In genomic region chr6:105763866-105764265, GRCh38 we compare ENCODE assay signal across 33 cellular contexts.
"Had no signal": no experiment of that assay in that cellular context is flagged by ENCODE, and none has a peak within 500 bp of the region (broad histone marks: within the 10 kb centered on the region; RNA-seq: fewer than 3 reads in every experiment).

No MANE protein-coding gene starts in this region.

- H3K27ac Mint-ChIP-seq: activated CD8-positive, alpha-beta T cell treated with anti-CD3 and anti-CD28 coated beads for 36 hours; activated naive CD4-positive, alpha-beta T cell treated with anti-CD3 and anti-CD28 coated beads, Interleukin-2, amount 50 U/mL, for 24 hours; activated naive CD8-positive, alpha-beta T cell treated with anti-CD3 and anti-CD28 coated beads, Interleukin-2, amount 50 U/mL, for 24 hours; activated T-helper 17 cell treated with anti-CD3 and anti-CD28 coated beads, Interleukin-2, amount 50 U/mL, for 72 hours; naive B cell; stimulated activated naive B cell treated with anti-CD40 and anti-IgM and Interleukin-4, amounts not matched to agents 10 μg/mL and 1 μg/mL and 100 μg/mL, for 72 hours; T-helper 17 cell had no signal

- H3K9me3 Mint-ChIP-seq: activated CD8-positive, alpha-beta T cell treated with anti-CD3 and anti-CD28 coated beads for 36 hours; activated naive CD4-positive, alpha-beta T cell treated with anti-CD3 and anti-CD28 coated beads, Interleukin-2, amount 50 U/mL, for 24 hours; activated naive CD8-positive, alpha-beta T cell treated with anti-CD3 and anti-CD28 coated beads, Interleukin-2, amount 50 U/mL, for 24 hours; activated T-cell treated with anti-CD3 and anti-CD28 coated beads, Interleukin-2, amount 50 U/mL, for 4 hours; naive B cell; nephron progenitor cell had no signal

- H3K36me3 Mint-ChIP-seq: activated naive CD4-positive, alpha-beta T cell treated with anti-CD3 and anti-CD28 coated beads, Interleukin-2, amount 50 U/mL, for 24 hours; naive B cell; stimulated activated naive B cell treated with anti-CD40 and anti-IgM and Interleukin-4, amounts not matched to agents 10 μg/mL and 1 μg/mL and 100 μg/mL, for 72 hours had no signal

- H3K4me1 ChIP-seq: left lung, prostate gland, upper lobe of left lung had no signal

- H3K4me3 ChIP-seq: colonic mucosa, heart right ventricle, left lung, lung, mucosa of descending colon, pancreas, prostate gland, stomach, thyroid gland, upper lobe of left lung, vagina had no signal

- H3K9me3 ChIP-seq: colonic mucosa, heart right ventricle, left lung, mucosa of descending colon, neutrophil, pancreas, prostate gland, stomach, thyroid gland, upper lobe of left lung, vagina had no signal

- H3K4me3 Mint-ChIP-seq: activated CD8-positive, alpha-beta T cell treated with anti-CD3 and anti-CD28 coated beads for 36 hours; activated naive CD4-positive, alpha-beta T cell treated with anti-CD3 and anti-CD28 coated beads, Interleukin-2, amount 50 U/mL, for 24 hours; activated naive CD8-positive, alpha-beta T cell treated with anti-CD3 and anti-CD28 coated beads, Interleukin-2, amount 50 U/mL, for 24 hours; activated T-cell treated with anti-CD3 and anti-CD28 coated beads, Interleukin-2, amount 50 U/mL, for 4 hours; activated T-helper 17 cell treated with anti-CD3 and anti-CD28 coated beads, Interleukin-2, amount 50 U/mL, for 72 hours; naive B cell; nephron progenitor cell; stimulated activated naive B cell treated with anti-CD40 and anti-IgM and Interleukin-4, amounts not matched to agents 10 μg/mL and 1 μg/mL and 100 μg/mL, for 72 hours; T-helper 17 cell had no signal

- H3K27ac ChIP-seq: colonic mucosa, heart right ventricle, left lung, neutrophil, pancreas, prostate gland, stomach, thyroid gland, upper lobe of left lung, vagina had no signal

- H3K4me1 Mint-ChIP-seq: activated naive CD4-positive, alpha-beta T cell treated with anti-CD3 and anti-CD28 coated beads, Interleukin-2, amount 50 U/mL, for 24 hours; activated naive CD8-positive, alpha-beta T cell treated with anti-CD3 and anti-CD28 coated beads, Interleukin-2, amount 50 U/mL, for 24 hours; naive B cell; stimulated activated naive B cell treated with anti-CD40 and anti-IgM and Interleukin-4, amounts not matched to agents 10 μg/mL and 1 μg/mL and 100 μg/mL, for 72 hours; T-helper 17 cell had no signal

- H3K36me3 ChIP-seq: colonic mucosa, heart right ventricle, left lung, neutrophil, pancreas, prostate gland, stomach, thyroid gland, upper lobe of left lung, vagina had no signal

- DNase-seq: activated CD4-positive, alpha-beta T cell treated with anti-CD3 and anti-CD28 coated beads for 1 hour; activated CD4-positive, alpha-beta T cell treated with anti-CD3 and anti-CD28 coated beads, Interleukin-2, amount 50 U/mL, for 1 hour; activated CD8-positive, alpha-beta T cell treated with anti-CD3 and anti-CD28 coated beads for 36 hours; activated gamma-delta T cell treated with Interleukin-2 at 50 U/mL for 16 hours; activated naive CD8-positive, alpha-beta T cell treated with anti-CD3 and anti-CD28 coated beads, Interleukin-2, amount 50 U/mL, for 24 hours; activated T-cell treated with anti-CD3 and anti-CD28 coated beads, Interleukin-2, amount 50 U/mL, for 4 hours; amygdala; colonic mucosa; effector CD8-positive, alpha-beta T cell; foreskin melanocyte; heart right ventricle; left lung; mucosa of descending colon; naive B cell; nephron progenitor cell; pancreas; retina; small intestine; stimulated activated CD4-positive, alpha-beta T cell treated with anti-CD3 and anti-CD28 coated beads, Interleukin-1b, Interleukin-23, amount 100 ng/mL, for 48 hours; stimulated activated CD4-positive, alpha-beta T cell treated with anti-CD3 and anti-CD28 coated beads, Interleukin-4, amount 100 ng/mL, for 4 hours; stimulated activated naive B cell treated with anti-CD40 and anti-IgM and Interleukin-4, amounts not matched to agents 10 μg/mL and 1 μg/mL and 100 μg/mL, for 72 hours; stomach; SW 1271; T-helper 17 cell; T1000; thyroid gland; upper lobe of left lung had no signal

- H3K27me3 ChIP-seq: colonic mucosa, left lung, neutrophil, pancreas, stomach, thyroid gland, upper lobe of left lung, vagina had no signal

- H3K27me3 Mint-ChIP-seq: activated naive CD4-positive, alpha-beta T cell treated with anti-CD3 and anti-CD28 coated beads, Interleukin-2, amount 50 U/mL, for 24 hours had no signal
